In genomic region chr19:6616011-6616410, GRCh38 we compare ENCODE assay signal across 15 cellular contexts. TPM values are rescaled to one million over a fixed set of nuclear protein-coding genes. Genes with fewer than 3 reads are reported as not detected.
DNase-seq lines count a peak whose midpoint lies in the region; ATAC-seq, FAIRE-seq and TF ChIP-seq lines count a peak whose summit lies in the region.
"Had no signal": no experiment of that assay in that cellular context is flagged by ENCODE, and none has a peak within 500 bp of the region (broad histone marks: within the 10 kb centered on the region; RNA-seq: fewer than 3 reads in every experiment).

No MANE protein-coding gene starts in this region.

- no peak overlapping the region for H3K4me3 Mint-ChIP-seq in activated naive CD4-positive, alpha-beta T cell treated with anti-CD3 and anti-CD28 coated beads for 36 hours
- no peak overlapping the region for H3K4me3 Mint-ChIP-seq in astrocyte (ENCODE audit: unreplicated experiment)
- no peak overlapping the region for H3K4me3 Mint-ChIP-seq in stimulated activated memory B cell treated with anti-CD40 and anti-IgM and Interleukin-4, amounts not matched to agents 10 μg/mL and 1 μg/mL and 100 μg/mL, for 72 hours

- H3K27ac Mint-ChIP-seq in activated naive CD4-positive, alpha-beta T cell treated with anti-CD3 and anti-CD28 coated beads for 36 hours = no peak overlapping the region
- H3K27ac Mint-ChIP-seq in astrocyte (ENCODE audit: unreplicated experiment) = no peak overlapping the region
- peak overlapping the region; percentile 68 for H3K27ac Mint-ChIP-seq in stimulated activated memory B cell treated with anti-CD40 and anti-IgM and Interleukin-4, amounts not matched to agents 10 μg/mL and 1 μg/mL and 100 μg/mL, for 72 hours

- H3K9me3 Mint-ChIP-seq in activated naive CD4-positive, alpha-beta T cell treated with anti-CD3 and anti-CD28 coated beads for 36 hours = peaks cover 11% of the 10 kb centered on the region
- peaks cover 16% of the 10 kb centered on the region for H3K9me3 Mint-ChIP-seq in astrocyte (ENCODE audit: unreplicated experiment)
- H3K9me3 Mint-ChIP-seq in stimulated activated memory B cell treated with anti-CD40 and anti-IgM and Interleukin-4, amounts not matched to agents 10 μg/mL and 1 μg/mL and 100 μg/mL, for 72 hours = peaks cover 17% of the 10 kb centered on the region

- CTCF ChIA-PET in activated naive CD4-positive, alpha-beta T cell treated with anti-CD3 and anti-CD28 coated beads for 36 hours (lab: Charles Lee) = interaction anchor here (0.6 to 0.9 kb wide), 3 partner anchors 46 to 99 kb away, joined by 3 read pairs; no protein-coding TSS in a partner anchor

- peaks cover 11% of the 10 kb centered on the region for H3K4me1 ChIP-seq in astrocyte (ENCODE audit: insufficient read depth, low read length)

- H2AFZ ChIP-seq in astrocyte (ENCODE audit: low read depth, low read length) = no peak overlapping the region

- intact Hi-C loops in activated naive CD4-positive, alpha-beta T cell treated with anti-CD3 and anti-CD28 coated beads for 36 hours (cut with micrococcal nuclease) = loop anchor here (5.0 kb wide), 1 partner anchor 99 kb away; no protein-coding TSS in a partner anchor

- ATAC-seq in stimulated activated memory B cell treated with anti-CD40 and anti-IgM and Interleukin-4, amounts not matched to agents 10 μg/mL and 1 μg/mL and 100 μg/mL, for 72 hours = peak; percentile 73
- ATAC-seq in GM19351 (IDR thresholded peaks at IDR 0.05; ENCODE audit: unreplicated experiment) = no peak

- peaks cover 15% of the 10 kb centered on the region for H3K4me1 Mint-ChIP-seq in activated naive CD4-positive, alpha-beta T cell treated with anti-CD3 and anti-CD28 coated beads for 36 hours (ENCODE audit: low read depth)
- no peaks in the 10 kb centered on the region for H3K4me1 Mint-ChIP-seq in astrocyte (ENCODE audit: low read depth, unreplicated experiment)
- H3K4me1 Mint-ChIP-seq in stimulated activated memory B cell treated with anti-CD40 and anti-IgM and Interleukin-4, amounts not matched to agents 10 μg/mL and 1 μg/mL and 100 μg/mL, for 72 hours = no peaks in the 10 kb centered on the region

- FAIRE-seq in astrocyte (lab: Jason Lieb, UNC) = no peak

- H3K36me3 Mint-ChIP-seq in activated naive CD4-positive, alpha-beta T cell treated with anti-CD3 and anti-CD28 coated beads for 36 hours (ENCODE audit: low read depth) = no peaks in the 10 kb centered on the region
- no peaks in the 10 kb centered on the region for H3K36me3 Mint-ChIP-seq in astrocyte (ENCODE audit: low read depth, unreplicated experiment)
- H3K36me3 Mint-ChIP-seq in stimulated activated memory B cell treated with anti-CD40 and anti-IgM and Interleukin-4, amounts not matched to agents 10 μg/mL and 1 μg/mL and 100 μg/mL, for 72 hours = peaks cover 14% of the 10 kb centered on the region

- H3K27ac ChIP-seq in astrocyte (ENCODE audit: low read depth, low read length) = peak overlapping the region; percentile 7
- H3K27ac ChIP-seq: skin epidermis had no signal

- H3K36me3 ChIP-seq in astrocyte (ENCODE audit: insufficient read depth, low read length) = no peaks in the 10 kb centered on the region

- no peaks in the 10 kb centered on the region for H3K9me3 ChIP-seq in astrocyte (ENCODE audit: insufficient read depth, low read depth, low read length)

- no peaks in the 10 kb centered on the region for H3K27me3 ChIP-seq in astrocyte (ENCODE audit: insufficient read depth, low read length)

- peak; percentile 32 for DNase-seq in activated naive CD4-positive, alpha-beta T cell treated with anti-CD3 and anti-CD28 coated beads for 36 hours
- DNase-seq in activated naive CD4-positive, alpha-beta T cell treated with anti-CD3 and anti-CD28 coated beads, Interleukin-2, amount 50 U/mL, for 16 hours = no peak
- peak; percentile 51 for DNase-seq in LHCN-M2 (ENCODE audit: low read depth)
- DNase-seq in astrocyte (ENCODE audit: low read depth) = peak; percentile 83
- DNase-seq in NCI-H128 (lab: John Stamatoyannopoulos, UW; ENCODE audit: unreplicated experiment) = no peak
- no peak for DNase-seq in Kasumi-1 (lab: John Stamatoyannopoulos, UW)
- DNase-seq: activated CD4-positive, alpha-beta T cell treated with anti-CD3 and anti-CD28 coated beads for 4 hours; AML-193; amniotic stem cell; DMS79; NCI-H2029 had no signal

- H3K4me3 ChIP-seq in astrocyte (ENCODE audit: insufficient read depth, low read depth, low read length) = no peak overlapping the region
- H3K4me3 ChIP-seq: skin epidermis had no signal

- TF ChIP-seq CTCF in astrocyte (IDR thresholded peaks at IDR 0.05; ENCODE audit: insufficient read depth, low read depth, low read length) = no peak

- no peak overlapping the region for H3K9ac ChIP-seq in astrocyte (ENCODE audit: low read length)

- H3K79me2 ChIP-seq in astrocyte (ENCODE audit: insufficient read depth, low read length) = no peaks in the 10 kb centered on the region

- no peak overlapping the region for H3K4me2 ChIP-seq in astrocyte (ENCODE audit: low read length)

- peaks cover 19% of the 10 kb centered on the region for H3K27me3 Mint-ChIP-seq in activated naive CD4-positive, alpha-beta T cell treated with anti-CD3 and anti-CD28 coated beads for 36 hours (ENCODE audit: low read depth)
- H3K27me3 Mint-ChIP-seq in astrocyte (ENCODE audit: low read depth, unreplicated experiment) = no peaks in the 10 kb centered on the region
- H3K27me3 Mint-ChIP-seq in stimulated activated memory B cell treated with anti-CD40 and anti-IgM and Interleukin-4, amounts not matched to agents 10 μg/mL and 1 μg/mL and 100 μg/mL, for 72 hours = peaks cover 54% of the 10 kb centered on the region

- no peaks in the 10 kb centered on the region for H4K20me1 ChIP-seq in astrocyte (ENCODE audit: insufficient read depth, low read length)

RNA-seq across cellular contexts. Expression of gene CD70, which starts 25.1 kb away (rescaled TPM):
- 1 to 10 TPM; 3.1 to 3.7 TPM for total RNA-seq in activated naive CD4-positive, alpha-beta T cell treated with anti-CD3 and anti-CD28 coated beads for 36 hours
- total RNA-seq in LHCN-M2 (2014; rRNA removed) (3.3 and 6.5 TPM in 2 replicates), astrocyte (0.34 and 0.48 TPM in 2 replicates)
- 1.3 TPM for polyA plus RNA-seq in LHCN-M2 (2012)
- total RNA-seq: lower leg skin had no signal

RNA-seq across cellular contexts. Expression of gene TNFSF14, which starts 53.9 kb away (rescaled TPM):
- total RNA-seq in activated naive CD4-positive, alpha-beta T cell treated with anti-CD3 and anti-CD28 coated beads for 36 hours = 10 to 100 TPM; 13.1 to 14.5 TPM
- total RNA-seq in LHCN-M2 (2014; rRNA removed) (not detected in 2 replicates), astrocyte (not detected in 2 replicates)
- polyA plus RNA-seq in LHCN-M2 (2012) = not detected

Comparison
In these comparisons a context has a peak if more than half of its experiments do, and no peak if none do; other contexts are left out.
1. DNase-seq: peak in activated naive CD4-positive, alpha-beta T cell treated with anti-CD3 and anti-CD28 coated beads for 36 hours (single experiment), LHCN-M2 (single experiment) and astrocyte (single experiment); none in activated naive CD4-positive, alpha-beta T cell treated with anti-CD3 and anti-CD28 coated beads, Interleukin-2, amount 50 U/mL, for 16 hours (single experiment), NCI-H128 (single experiment) and Kasumi-1 (0 of 2).
2. RNA of gene TNFSF14, which starts 53.9 kb away (total RNA-seq): 13.1 to 14.5 TPM in activated naive CD4-positive, alpha-beta T cell treated with anti-CD3 and anti-CD28 coated beads for 36 hours; not detected in LHCN-M2 and not detected in astrocyte; every median in the first group is over 10 times any median in the second.